Comparison of ENCODE assay signal across 14 cellular contexts in the genomic region with DNA sequence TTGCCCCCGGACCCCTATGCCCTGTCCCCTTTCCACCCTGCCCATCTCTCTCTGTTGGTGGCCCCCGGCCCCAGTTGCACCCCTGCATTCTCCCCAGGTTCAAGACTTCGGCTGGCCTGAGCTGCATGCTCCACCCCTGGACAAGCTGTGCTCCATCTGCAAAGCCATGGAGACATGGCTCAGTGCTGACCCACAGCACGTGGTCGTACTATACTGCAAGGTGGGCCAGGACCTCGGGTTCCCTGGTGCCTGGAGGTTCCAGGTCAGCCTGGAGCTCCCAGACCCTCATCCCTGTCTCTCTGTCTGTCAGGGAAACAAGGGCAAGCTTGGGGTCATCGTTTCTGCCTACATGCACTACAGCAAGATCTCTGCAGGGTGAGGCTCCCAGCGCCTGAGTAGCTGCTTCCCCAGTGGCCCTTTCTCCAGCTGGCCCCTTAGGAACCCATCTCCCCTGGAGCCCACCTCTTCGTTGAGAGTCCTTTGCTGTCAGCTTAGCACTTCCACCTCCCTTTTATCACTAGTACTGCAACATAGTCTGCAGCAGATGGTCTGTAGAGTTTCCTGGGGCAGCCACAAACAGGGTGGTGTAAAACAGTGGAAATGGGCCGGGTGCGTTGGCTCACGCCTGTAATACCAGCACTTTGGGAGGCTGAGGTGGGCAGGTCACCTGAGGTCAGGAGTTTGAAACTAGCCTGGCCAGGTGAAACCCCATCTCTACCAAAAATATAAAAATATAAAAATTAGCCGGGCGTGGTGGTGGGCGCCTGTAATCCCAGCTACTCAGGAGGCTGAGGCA. TPM values are rescaled to one million over a fixed set of nuclear protein-coding genes. Genes with fewer than 3 reads are reported as not detected.
DNase-seq lines count a peak whose midpoint lies in the region; ATAC-seq and TF ChIP-seq lines count a peak whose summit lies in the region.
"Had no signal": no experiment of that assay in that cellular context is flagged by ENCODE, and none has a peak within 500 bp of the region (broad histone marks: within the 10 kb centered on the region; RNA-seq: fewer than 3 reads in every experiment).

No MANE protein-coding gene starts in this region.

- H3K4me3 ChIP-seq in HCT116 (replicated peaks in 1 of 2; ENCODE audit: low read depth in 1 of 2, low read length in 2 of 2) (no peak overlapping the region), gastroesophageal sphincter (no peak overlapping the region), sigmoid colon (no peak overlapping the region)

- DNase-seq in NCI-H82 (lab: John Stamatoyannopoulos, UW), result peak; percentile 31
- no peak for DNase-seq in NCI-H82 treated with DMSO at 0.1 percent for 48 hours (lab: John Stamatoyannopoulos, UW; ENCODE audit: unreplicated experiment)
- no peak for DNase-seq in HCT116 (ENCODE audit: low read depth, low spot score)
- DNase-seq in sigmoid colon, result peak; percentile 70
- DNase-seq in NOMO-1 treated with DMSO at 0.1 percent for 48 hours (lab: John Stamatoyannopoulos, UW; ENCODE audit: unreplicated experiment), result no peak
- DNase-seq in NCI-H1694 treated with DMSO at 0.1 percent for 48 hours (lab: John Stamatoyannopoulos, UW), result no peak
- DNase-seq: HFFc6; KBM-7; NCI-H146; stimulated activated CD4-positive, alpha-beta T cell treated with anti-CD3 and anti-CD28 coated beads, Interleukin-1b, Interleukin-23, amount 100 ng/mL, for 48 hours; stimulated activated naive CD4-positive, alpha-beta T cell treated with Interleukin-2 at 50 U/mL for 16 hours had no signal

- BruUV-seq in HCT116 (replicated peaks; lab: Mats Ljungman, UMichigan), result no TSS peak

- CTCF ChIA-PET in HCT116 (lab: Charles Lee), result interaction anchor here (2.4 to 3.5 kb wide), 2 partner anchors 10 to 171 kb away, joined by 5 to 36 read pairs; no protein-coding TSS in a partner anchor

- TF ChIP-seq EP300 in gastroesophageal sphincter (IDR thresholded peaks at IDR 0.05) (no peak), sigmoid colon (IDR thresholded peaks at IDR 0.05) (no peak)

- H3K9me2 ChIP-seq in HCT116 (ENCODE audit: insufficient read depth), result no peaks in the 10 kb centered on the region

- no peak overlapping the region for H3K9ac ChIP-seq in HCT116 (ENCODE audit: low read length)

- intact Hi-C loops in HCT116 (cut with micrococcal nuclease) (no loop called here), sigmoid colon (cut with DNase I) (no loop called here)

- RAD21 ChIA-PET in HCT116 (lab: Charles Lee; ENCODE audit: low non-redundant PET in 1 of 2, low total read pairs in 2 of 2, uncharacterized antibody in 2 of 2, unreplicated experiment in 2 of 2), result interaction anchor here in 1 of 2 experiments (1.9 kb wide), 1 partner anchor 10 kb away, joined by 9 read pairs; no protein-coding TSS in a partner anchor

- peak overlapping the region; percentile 97; the same call in 1 of the 2 replicates for H3K4me2 ChIP-seq in HCT116 (ENCODE audit: low read length)

- ATAC-seq in HCT116 (no peak), gastroesophageal sphincter (no peak), GM18909 (IDR thresholded peaks at IDR 0.05; ENCODE audit: poor library complexity, unreplicated experiment) (no peak)
- ATAC-seq: esophagus mucosa had no signal

- H3K27me3 ChIP-seq in HCT116 (ENCODE audit: insufficient read depth, low read length), result no peaks in the 10 kb centered on the region
- no peaks in the 10 kb centered on the region for H3K27me3 ChIP-seq in gastroesophageal sphincter
- H3K27me3 ChIP-seq in sigmoid colon, result no peaks in the 10 kb centered on the region

- POLR2A ChIA-PET in HCT116 (lab: Charles Lee), result interaction anchor here (0.9 to 2.4 kb wide), 3 partner anchors 8 to 50 kb away, joined by 3 to 14 read pairs (median 4); a partner anchor contains a TSS

- no peaks in the 10 kb centered on the region for H4K20me1 ChIP-seq in HCT116 (ENCODE audit: insufficient read depth)

- no peak for TF ChIP-seq CTCF in HCT116 (IDR thresholded peaks at IDR 0.05 in 2 of 3, conservative IDR thresholded peaks at IDR 0.05 in 1 of 3; ENCODE audit: borderline replicate concordance in 1 of 3, insufficient read depth in 1 of 3, low read depth in 2 of 3, low read length in 2 of 3)
- TF ChIP-seq CTCF in gastroesophageal sphincter (IDR thresholded peaks at IDR 0.05), result no peak
- no peak for TF ChIP-seq CTCF in sigmoid colon (IDR thresholded peaks at IDR 0.05)

- H3K36me3 ChIP-seq in HCT116 (ENCODE audit: control insufficient read depth in 1 of 2, insufficient read depth in 2 of 2, low read length in 2 of 2) (no peaks in the 10 kb centered on the region), gastroesophageal sphincter (peaks cover 0 to 74% of the 10 kb centered on the region in 2 donors), sigmoid colon (peaks cover 0 to 63% (median 10%) of the 10 kb centered on the region in 4 donors)

- H3K27ac ChIP-seq in HCT116 (ENCODE audit: low read depth, low read length) (no peak overlapping the region), gastroesophageal sphincter (peak overlapping the region in 3 of 4 donors; percentile 99 to 100 (median 99)), sigmoid colon (peak overlapping the region; percentile 97 to 100 (median 98))

- H3K79me2 ChIP-seq in HCT116 (ENCODE audit: insufficient read depth, low read length), result peaks cover 16% of the 10 kb centered on the region; the same call in 1 of the 2 replicates

- H3K4me1 ChIP-seq in HCT116 (ENCODE audit: control insufficient read depth in 1 of 2, insufficient read depth in 2 of 2, low read length in 2 of 2), result peaks cover 31 to 46% of the 10 kb centered on the region in 2 experiments
- peaks cover 0 to 96% (median 44%) of the 10 kb centered on the region in 3 donors for H3K4me1 ChIP-seq in gastroesophageal sphincter
- H3K4me1 ChIP-seq in sigmoid colon, result peaks cover 0 to 66% (median 55%) of the 10 kb centered on the region in 4 donors

- H2AFZ ChIP-seq in HCT116 (ENCODE audit: low read depth, low read length, poor library complexity, severe bottlenecking), result no peak overlapping the region

- TF ChIP-seq RAD21 in HCT116 (IDR thresholded peaks at IDR 0.05; ENCODE audit: low read depth), result no peak

- H3K9me3 ChIP-seq in HCT116 (ENCODE audit: control insufficient read depth in 1 of 2, insufficient read depth in 1 of 2, low read depth in 1 of 2, low read length in 2 of 2) (no peaks in the 10 kb centered on the region), gastroesophageal sphincter (no peaks in the 10 kb centered on the region), sigmoid colon (no peaks in the 10 kb centered on the region)

- WGBS in gastroesophageal sphincter (ENCODE audit: low coverage in 1 of 2), 2 donors, result 84 to 89% methylated on average over 5 to 7 of the region's 15 CpGs
- 75 to 86% methylated on average over 15 of the region's 15 CpGs for WGBS in sigmoid colon, 2 donors

- no peak for TF ChIP-seq POLR2A in HCT116 (IDR thresholded peaks at IDR 0.05; ENCODE audit: borderline replicate concordance, extremely low read depth, insufficient read depth, insufficient read length)
- TF ChIP-seq POLR2A in gastroesophageal sphincter (IDR thresholded peaks at IDR 0.05), result no peak
- no peak for TF ChIP-seq POLR2A in sigmoid colon (IDR thresholded peaks at IDR 0.05)

TF ChIP-seq in HCT116, 20 proteins besides CTCF, POLR2A, EP300 and RAD21 (continues in another document):
- no peak for TF ChIP-seq ZNF274 (IDR thresholded peaks at IDR 0.05; ENCODE audit: low read depth, low read length)
- TF ChIP-seq, protein P1, sequence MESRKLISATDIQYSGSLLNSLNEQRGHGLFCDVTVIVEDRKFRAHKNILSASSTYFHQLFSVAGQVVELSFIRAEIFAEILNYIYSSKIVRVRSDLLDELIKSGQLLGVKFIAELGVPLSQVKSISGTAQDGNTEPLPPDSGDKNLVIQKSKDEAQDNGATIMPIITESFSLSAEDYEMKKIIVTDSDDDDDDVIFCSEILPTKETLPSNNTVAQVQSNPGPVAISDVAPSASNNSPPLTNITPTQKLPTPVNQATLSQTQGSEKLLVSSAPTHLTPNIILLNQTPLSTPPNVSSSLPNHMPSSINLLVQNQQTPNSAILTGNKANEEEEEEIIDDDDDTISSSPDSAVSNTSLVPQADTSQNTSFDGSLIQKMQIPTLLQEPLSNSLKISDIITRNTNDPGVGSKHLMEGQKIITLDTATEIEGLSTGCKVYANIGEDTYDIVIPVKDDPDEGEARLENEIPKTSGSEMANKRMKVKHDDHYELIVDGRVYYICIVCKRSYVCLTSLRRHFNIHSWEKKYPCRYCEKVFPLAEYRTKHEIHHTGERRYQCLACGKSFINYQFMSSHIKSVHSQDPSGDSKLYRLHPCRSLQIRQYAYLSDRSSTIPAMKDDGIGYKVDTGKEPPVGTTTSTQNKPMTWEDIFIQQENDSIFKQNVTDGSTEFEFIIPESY (IDR thresholded peaks at IDR 0.05; ENCODE audit: extremely low read depth, insufficient replicate concordance, low read length), result no peak
- no peak for TF ChIP-seq TCF7L2 (IDR thresholded peaks at IDR 0.05; ENCODE audit: borderline replicate concordance, extremely low read depth, insufficient read depth, insufficient read length)
- TF ChIP-seq SIN3A (IDR thresholded peaks at IDR 0.05; ENCODE audit: low read depth), result no peak
- no peak for TF ChIP-seq EGR1 (IDR thresholded peaks at IDR 0.05; ENCODE audit: low read depth)
- TF ChIP-seq ZFX (IDR thresholded peaks at IDR 0.05), result no peak
- TF ChIP-seq EZH2 (IDR thresholded peaks at IDR 0.05), result no peak
- TF ChIP-seq CEBPB (IDR thresholded peaks at IDR 0.05; ENCODE audit: low read depth), result no peak

RNA-seq across cellular contexts. Expression of a gene that starts 5.8 kb away (rescaled TPM):
- total RNA-seq in HCT116 (2021; ENCODE audit: unreplicated experiment) (25.7 TPM), gastroesophageal sphincter (100 to 1,000 TPM; 108 to 323 (median 182) TPM), sigmoid colon (100 to 1,000 TPM; 109 to 117 (median 113) TPM)
- polyA plus RNA-seq in HCT116 (2012), result 16.3 and 17.3 TPM in 2 replicates
- 10 to 100 TPM; 12.5 to 60.1 (median 47.4) TPM for polyA plus RNA-seq in sigmoid colon

RNA-seq across cellular contexts. Expression of a gene that starts 23.5 kb away (rescaled TPM):
- 47.5 TPM for total RNA-seq in HCT116 (2021; ENCODE audit: unreplicated experiment)
- polyA plus RNA-seq in HCT116 (2012), result 48.1 and 55.1 TPM in 2 replicates
- total RNA-seq in gastroesophageal sphincter, result 100 to 1,000 TPM in 2 of 4 donors, 10 to 100 TPM in 2; 79.1 to 137 (median 110) TPM
- total RNA-seq in sigmoid colon, result 10 to 100 TPM; 31.9 to 41.4 (median 35.7) TPM
- 10 to 100 TPM; 20.1 to 33.4 (median 27.0) TPM for polyA plus RNA-seq in sigmoid colon

RNA-seq across cellular contexts. Expression of a gene that starts 41.8 kb away (rescaled TPM):
- 83.4 TPM for total RNA-seq in HCT116 (2021; ENCODE audit: unreplicated experiment)
- 89.0 and 110 TPM in 2 replicates for polyA plus RNA-seq in HCT116 (2012)
- total RNA-seq in gastroesophageal sphincter, result 1,000 to 10,000 TPM in 2 of 4 donors, 100 to 1,000 TPM in 2; 632 to 1,838 (median 914) TPM
- total RNA-seq in sigmoid colon, result 100 to 1,000 TPM; 127 to 444 (median 384) TPM
- 100 to 1,000 TPM in 1 of 3 donors, 10 to 100 TPM in 1, 1 to 10 TPM in 1; 3.0 to 133 (median 35.9) TPM for polyA plus RNA-seq in sigmoid colon

RNA-seq across cellular contexts. Expression of a gene that starts 47.6 kb away (rescaled TPM):
- 0.17 TPM for total RNA-seq in HCT116 (2021; ENCODE audit: unreplicated experiment)
- 0.14 and 0.22 TPM in 2 replicates for polyA plus RNA-seq in HCT116 (2012)
- under 1 TPM in 1 of 4 donors, not detected in 3; 0.31 TPM for total RNA-seq in gastroesophageal sphincter
- total RNA-seq in sigmoid colon, result under 1 TPM in 2 of 4 donors, not detected in 2; 0.41 to 0.55 TPM
- under 1 TPM in 1 of 3 donors, not detected in 2; 0.09 TPM for polyA plus RNA-seq in sigmoid colon
- total RNA-seq: esophagus mucosa had no signal

RNA-seq across cellular contexts. Expression of a gene that starts 49.4 kb away (rescaled TPM):
- total RNA-seq in HCT116 (2021; ENCODE audit: unreplicated experiment) (809 TPM), gastroesophageal sphincter (100 to 1,000 TPM; 521 to 701 (median 591) TPM), sigmoid colon (100 to 1,000 TPM; 475 to 575 (median 524) TPM)
- polyA plus RNA-seq in HCT116 (2012), result 589 and 640 TPM in 2 replicates
- polyA plus RNA-seq in sigmoid colon, result 100 to 1,000 TPM; 136 to 233 (median 218) TPM

Comparison
In these comparisons a context has a peak if more than half of its experiments do, and no peak if none do; other contexts are left out.
1. DNase-seq: peak in NCI-H82 (single experiment) and sigmoid colon (single experiment); none in NCI-H82 treated with DMSO at 0.1 percent for 48 hours (single experiment), HCT116 (single experiment), NOMO-1 treated with DMSO at 0.1 percent for 48 hours (single experiment) and NCI-H1694 treated with DMSO at 0.1 percent for 48 hours (single experiment).